In the genomic region with DNA sequence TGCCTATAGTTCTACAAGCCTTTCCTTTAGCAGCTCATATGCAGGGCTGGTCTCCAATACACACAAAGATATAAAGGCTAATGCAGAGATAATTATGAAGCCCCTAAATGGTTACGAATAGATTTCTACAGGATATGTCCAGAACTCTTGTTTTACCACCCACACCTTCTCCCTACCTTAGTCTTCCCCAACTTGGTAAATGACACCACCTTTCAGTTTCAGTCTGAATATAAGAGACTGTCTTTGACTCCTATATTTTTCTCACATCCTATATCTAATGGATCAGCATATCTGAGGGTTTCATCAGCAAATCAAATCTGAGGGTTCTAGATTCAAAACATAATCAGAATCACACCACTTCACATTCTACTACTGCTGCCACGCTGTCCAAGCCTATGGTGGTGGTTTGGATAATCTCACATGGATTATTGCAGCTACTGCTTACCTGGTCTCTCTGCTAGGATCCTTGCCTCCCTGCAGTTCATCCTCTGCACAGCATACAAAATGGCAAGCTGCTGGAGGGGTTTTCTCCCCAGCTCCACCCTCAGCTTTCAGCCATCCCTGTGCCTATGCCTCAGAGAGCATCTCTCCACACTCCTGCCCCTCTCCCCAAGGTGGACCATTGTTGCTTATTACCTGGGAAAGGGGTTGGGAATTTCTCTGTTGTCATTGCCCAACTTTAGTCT, we compare ENCODE assay signal across 26 cellular contexts.
"Had no signal": no experiment of that assay in that cellular context is flagged by ENCODE, and none has a peak within 500 bp of the region (broad histone marks: within the 10 kb centered on the region; RNA-seq: fewer than 3 reads in every experiment).

No MANE protein-coding gene starts in this region.

- H3K4me1 ChIP-seq: ascending aorta, colonic mucosa, left ventricle myocardium inferior, neural progenitor cell, sigmoid colon, tibial artery had no signal

- DNase-seq: activated CD4-positive, CD25-positive, alpha-beta regulatory T cell treated with anti-CD3 and anti-CD28 coated beads, Interleukin-2, amount 50 U/mL, for 72 hours; activated T-cell treated with anti-CD3 and anti-CD28 coated beads, Interleukin-2, amount 50 U/mL, for 24 hours; adrenal gland; colonic mucosa; dorsolateral prefrontal cortex; effector memory CD8-positive, alpha-beta T cell; glutamatergic neuron; immature natural killer cell; kidney glomerular epithelial cell; left ventricle myocardium inferior; naive thymus-derived CD8-positive, alpha-beta T cell; retina; sigmoid colon; stimulated activated CD4-positive, alpha-beta T cell treated with anti-CD3 and anti-CD28 coated beads, Interleukin-15, amount 100 ng/mL, for 24 hours; stimulated activated CD4-positive, alpha-beta T cell treated with anti-CD3 and anti-CD28 coated beads, Interleukin-2, amount 100 ng/mL, for 48 hours; stimulated activated CD8-positive, alpha-beta memory T cell treated with anti-CD3 and anti-CD28 coated beads, Interleukin-4, amount 100 ng/mL, for 48 hours; tibial artery had no signal

- H3K27me3 Mint-ChIP-seq: activated T-cell treated with anti-CD3 and anti-CD28 coated beads, Interleukin-2, amount 50 U/mL, for 24 hours; activated T-helper 17 cell treated with anti-CD3 and anti-CD28 coated beads, Interleukin-2, amount 50 U/mL, for 72 hours; effector memory CD8-positive, alpha-beta T cell; progenitor cell of endocrine pancreas had no signal

- H3K36me3 Mint-ChIP-seq: activated naive CD4-positive, alpha-beta T cell treated with anti-CD3 and anti-CD28 coated beads, Interleukin-2, amount 50 U/mL, for 72 hours; immature natural killer cell; naive thymus-derived CD8-positive, alpha-beta T cell; neural progenitor cell had no signal

- H3K27ac ChIP-seq: adrenal gland, ascending aorta, colonic mucosa, dorsolateral prefrontal cortex, hepatocyte, left ventricle myocardium inferior, neural progenitor cell, sigmoid colon, tibial artery, VCaP had no signal

- H3K4me3 Mint-ChIP-seq: activated T-cell treated with anti-CD3 and anti-CD28 coated beads, Interleukin-2, amount 50 U/mL, for 24 hours; activated T-helper 17 cell treated with anti-CD3 and anti-CD28 coated beads, Interleukin-2, amount 50 U/mL, for 72 hours; effector memory CD8-positive, alpha-beta T cell; immature natural killer cell; naive thymus-derived CD8-positive, alpha-beta T cell; neural progenitor cell; stimulated activated naive CD8-positive, alpha-beta T cell treated with anti-CD3 and anti-CD28 coated beads, Interleukin-15, Interleukin-2, amounts not matched to agents 100 ng/mL and 50 ng/mL, for 24 hours had no signal

- ATAC-seq: activated T-helper 17 cell treated with anti-CD3 and anti-CD28 coated beads, Interleukin-2, amount 50 U/mL, for 72 hours; effector memory CD8-positive, alpha-beta T cell; esophagus mucosa; naive thymus-derived CD8-positive, alpha-beta T cell had no signal

- H3K27me3 ChIP-seq: adrenal gland, ascending aorta, colonic mucosa, dorsolateral prefrontal cortex, hepatocyte, neural progenitor cell, sigmoid colon, tibial artery had no signal

- H3K4me1 Mint-ChIP-seq: activated T-helper 17 cell treated with anti-CD3 and anti-CD28 coated beads, Interleukin-2, amount 50 U/mL, for 72 hours; immature natural killer cell; naive thymus-derived CD8-positive, alpha-beta T cell had no signal

- H3K9me3 Mint-ChIP-seq: activated naive CD4-positive, alpha-beta T cell treated with anti-CD3 and anti-CD28 coated beads, Interleukin-2, amount 50 U/mL, for 72 hours; activated T-cell treated with anti-CD3 and anti-CD28 coated beads, Interleukin-2, amount 50 U/mL, for 24 hours; activated T-helper 17 cell treated with anti-CD3 and anti-CD28 coated beads, Interleukin-2, amount 50 U/mL, for 72 hours; neural progenitor cell; stimulated activated naive CD8-positive, alpha-beta T cell treated with anti-CD3 and anti-CD28 coated beads, Interleukin-15, Interleukin-2, amounts not matched to agents 100 ng/mL and 50 ng/mL, for 24 hours had no signal

- H3K27ac Mint-ChIP-seq: activated naive CD4-positive, alpha-beta T cell treated with anti-CD3 and anti-CD28 coated beads, Interleukin-2, amount 50 U/mL, for 72 hours; activated T-cell treated with anti-CD3 and anti-CD28 coated beads, Interleukin-2, amount 50 U/mL, for 24 hours; activated T-helper 17 cell treated with anti-CD3 and anti-CD28 coated beads, Interleukin-2, amount 50 U/mL, for 72 hours; effector memory CD8-positive, alpha-beta T cell; immature natural killer cell; naive thymus-derived CD8-positive, alpha-beta T cell; neural progenitor cell; progenitor cell of endocrine pancreas; stimulated activated naive CD8-positive, alpha-beta T cell treated with anti-CD3 and anti-CD28 coated beads, Interleukin-15, Interleukin-2, amounts not matched to agents 100 ng/mL and 50 ng/mL, for 24 hours had no signal
